ENCODE assay signal across 8 cellular contexts in the genomic region with DNA sequence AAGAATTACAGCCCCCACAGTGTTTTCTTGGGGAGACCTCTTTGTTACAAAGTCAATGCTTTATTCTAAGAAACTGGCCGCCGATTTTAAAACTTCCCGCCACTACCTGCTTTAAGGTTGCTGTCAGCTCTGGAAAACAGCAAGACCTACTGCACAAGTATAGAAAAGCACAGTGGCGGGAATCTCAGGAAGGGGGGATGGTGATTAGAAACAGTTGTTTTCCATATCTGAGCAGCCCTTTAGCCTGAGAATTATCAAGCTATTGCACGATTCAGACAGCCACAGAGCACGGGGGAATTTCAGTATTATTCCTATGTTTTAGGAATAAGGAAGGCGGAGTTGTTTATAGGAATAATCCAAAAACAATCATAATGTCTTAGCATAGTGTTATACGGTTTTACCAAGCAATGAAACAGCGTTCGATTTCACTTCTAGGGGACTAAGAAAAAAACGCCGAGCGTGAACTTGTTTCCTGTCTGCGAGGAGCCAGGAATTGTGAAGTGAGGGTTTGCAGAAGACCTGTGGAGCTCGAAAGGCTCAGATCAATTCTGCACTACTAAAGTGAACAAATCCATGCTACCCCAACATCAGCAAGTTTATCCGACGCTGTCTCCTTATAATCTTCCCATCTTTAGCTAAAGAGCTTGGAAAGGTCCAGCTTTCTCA.
DNase-seq lines count a peak whose midpoint lies in the region; ATAC-seq and TF ChIP-seq lines count a peak whose summit lies in the region.

No MANE protein-coding gene starts in this region.

- H3K9me3 ChIP-seq in PC-3 (ENCODE audit: low read length) (no peaks in the 10 kb centered on the region), neutrophil (no peaks in the 10 kb centered on the region)

- intact Hi-C loops in Right ventricle myocardium superior (cut with DNase I) (no loop called here), cardiac septum (cut with DNase I) (no loop called here), PC-3 (cut with micrococcal nuclease) (loop anchor here (1.0 to 2.0 kb wide), 3 partner anchors 243 to 312 kb away; a partner anchor contains a TSS)

- H2AFZ ChIP-seq in PC-3 (ENCODE audit: low read length), result peak overlapping the region; percentile 100

- no peaks in the 10 kb centered on the region for H3F3A ChIP-seq in PC-3 (ENCODE audit: low read length, unreplicated experiment)

- no peaks in the 10 kb centered on the region for H4K20me1 ChIP-seq in PC-3 (ENCODE audit: low read length)

- ATAC-seq in Right ventricle myocardium superior (ENCODE audit: poor library complexity), result peak; percentile 40
- ATAC-seq in HG02870 (IDR thresholded peaks at IDR 0.05; ENCODE audit: unreplicated experiment), result peak; percentile 23
- peak; percentile 11 for ATAC-seq in PC-3

- H3K4me2 ChIP-seq in PC-3 (ENCODE audit: low read length), result peak overlapping the region; percentile 95

- H3K27me3 ChIP-seq in PC-3 (ENCODE audit: low read length) (peaks cover 12% of the 10 kb centered on the region; the same call in 1 of the 2 replicates), neutrophil (peaks cover 26% of the 10 kb centered on the region)

- TF ChIP-seq CTCF in PC-3 (conservative IDR thresholded peaks at IDR 0.05; ENCODE audit: low read depth, low read length) (no peak), neutrophil (IDR thresholded peaks at IDR 0.05) (no peak)

- H3K36me3 ChIP-seq in PC-3 (ENCODE audit: low read depth, low read length) (no peaks in the 10 kb centered on the region), neutrophil (no peaks in the 10 kb centered on the region)

- no peaks in the 10 kb centered on the region for H3K79me2 ChIP-seq in PC-3 (ENCODE audit: low read length)

- H3K4me3 ChIP-seq in PC-3 (ENCODE audit: low read length), result peak overlapping the region; percentile 94
- H3K4me3 ChIP-seq in neutrophil (ENCODE audit: low read depth in 1 of 2, low read length in 1 of 2), result peak overlapping the region; percentile 59 to 62

- TF ChIP-seq POLR2A in erythroblast (IDR thresholded peaks at IDR 0.05; ENCODE audit: low read length), result no peak

- H3K9me2 ChIP-seq in PC-3 (replicated peaks; ENCODE audit: low read length), result no peaks in the 10 kb centered on the region

- no peaks in the 10 kb centered on the region for H3K4me1 ChIP-seq in PC-3 (ENCODE audit: insufficient read depth, low read length)
- peaks cover 8 to 16% of the 10 kb centered on the region in 2 experiments for H3K4me1 ChIP-seq in neutrophil (ENCODE audit: control insufficient read depth in 1 of 2, insufficient read depth in 1 of 2, low read depth in 1 of 2, low read length in 1 of 2)

- CTCF ChIA-PET in PC-3 (lab: Charles Lee), result interaction anchor here (0.8 to 1.3 kb wide), 5 partner anchors 47 to 431 kb away, joined by 3 to 4 read pairs (median 3); no protein-coding TSS in a partner anchor

- DNase-seq in Right ventricle myocardium superior (no peak), cardiac septum (ENCODE audit: low spot score) (no peak), PC-3 (no peak), erythroblast (lab: John Stamatoyannopoulos, UW) (peak; percentile 28 to 52), NCI-H187 (lab: John Stamatoyannopoulos, UW) (no peak)
- DNase-seq in activated CD4-positive, CD25-positive, alpha-beta regulatory T cell (lab: John Stamatoyannopoulos, UW), result no peak

- POLR2A ChIA-PET in PC-3 (lab: Charles Lee; ENCODE audit: unreplicated experiment), result no interaction called here

- H3K9ac ChIP-seq in PC-3 (ENCODE audit: low read length), result peak overlapping the region; percentile 30; the same call in 1 of the 2 replicates

- BruUV-seq in PC-3 (replicated peaks; lab: Mats Ljungman, UMichigan), result no TSS peak

- H3K27ac ChIP-seq in PC-3 (ENCODE audit: low read length) (no peak overlapping the region), neutrophil (no peak overlapping the region)

Comparison
In these comparisons a context has a peak if more than half of its experiments do, and no peak if none do; other contexts are left out.
1. DNase-seq: peak in erythroblast (2 of 2); none in Right ventricle myocardium superior (single experiment), cardiac septum (single experiment), PC-3 (single experiment), NCI-H187 (0 of 2) and activated CD4-positive, CD25-positive, alpha-beta regulatory T cell (0 of 4).
2. Peak in every context shown above with its lines, with median percentiles within 50 percentile points of each other: ATAC-seq.